In genomic region chr1:156663178-156663577, GRCh38 we compare ENCODE assay signal across 11 cellular contexts. TPM values are rescaled to one million over a fixed set of nuclear protein-coding genes. Genes with fewer than 3 reads are reported as not detected.
DNase-seq lines count a peak whose midpoint lies in the region; FAIRE-seq and TF ChIP-seq lines count a peak whose summit lies in the region.
"Had no signal": no experiment of that assay in that cellular context is flagged by ENCODE, and none has a peak within 500 bp of the region (broad histone marks: within the 10 kb centered on the region; RNA-seq: fewer than 3 reads in every experiment).

No MANE protein-coding gene starts in this region.

- H3K4me2 ChIP-seq in endothelial cell of umbilical vein (ENCODE audit: insufficient read depth, low read length) = no peak overlapping the region
- peak overlapping the region; percentile 64 for H3K4me2 ChIP-seq in neural progenitor cell

- CTCF ChIA-PET in endothelial cell of umbilical vein (lab: Charles Lee) = interaction anchor here (4.0 kb wide), 1 partner anchor 63 kb away, joined by 31 read pairs; no protein-coding TSS in a partner anchor

- H3K4me3 ChIP-seq in endothelial cell of umbilical vein (replicated peaks in 1 of 3; ENCODE audit: insufficient read depth in 1 of 3, low read depth in 1 of 3, low read length in 3 of 3) (no peak overlapping the region), neural progenitor cell (no peak overlapping the region)

- no peaks in the 10 kb centered on the region for H3K36me3 ChIP-seq in endothelial cell of umbilical vein (ENCODE audit: control insufficient read depth in 2 of 2, extremely low read depth in 1 of 2, insufficient read depth in 2 of 2, low read length in 2 of 2)
- H3K36me3 ChIP-seq in neural progenitor cell = no peaks in the 10 kb centered on the region

- dilution Hi-C loops in endothelial cell of umbilical vein (cut with MboI; ENCODE audit: extremely low pct_ligation_motif_present, low sequenced_read_pairs) = no loop called here

- H3K27me3 ChIP-seq in endothelial cell of umbilical vein (ENCODE audit: control insufficient read depth in 2 of 2, insufficient read depth in 2 of 2, low read length in 2 of 2) (no peaks in the 10 kb centered on the region), neural progenitor cell (peaks cover 16% of the 10 kb centered on the region)

- no TSS peak for BruUV-seq in endothelial cell of umbilical vein (replicated peaks; lab: Mats Ljungman, UMichigan)

- peaks cover 56% of the 10 kb centered on the region for H3K4me1 ChIP-seq in endothelial cell of umbilical vein (ENCODE audit: control insufficient read depth, extremely low read depth, insufficient read depth, low read length)
- peaks cover 69% of the 10 kb centered on the region for H3K4me1 ChIP-seq in neural progenitor cell

- H3K9me3 Mint-ChIP-seq in neural progenitor cell = no peaks in the 10 kb centered on the region

- no peaks in the 10 kb centered on the region for H3K79me2 ChIP-seq in endothelial cell of umbilical vein (ENCODE audit: control insufficient read depth, insufficient read depth, low read length)
- H3K79me2 ChIP-seq in neural progenitor cell (ENCODE audit: low read depth) = no peaks in the 10 kb centered on the region

- H3K9me1 ChIP-seq in endothelial cell of umbilical vein (replicated peaks; ENCODE audit: control insufficient read depth, extremely low read depth, insufficient read depth, low read length) = no peaks in the 10 kb centered on the region

- H3K27me3 Mint-ChIP-seq in neural progenitor cell (ENCODE audit: insufficient read depth, low read depth) = peaks cover 20% of the 10 kb centered on the region

- no peaks in the 10 kb centered on the region for H3K9me3 ChIP-seq in endothelial cell of umbilical vein (replicated peaks; ENCODE audit: control insufficient read depth, insufficient read depth, low read length)
- H3K9me3 ChIP-seq in neural progenitor cell (ENCODE audit: low read depth) = no peaks in the 10 kb centered on the region

- H3K36me3 Mint-ChIP-seq in neural progenitor cell = peaks cover 3% of the 10 kb centered on the region

- peaks cover 83% of the 10 kb centered on the region for H3K4me1 Mint-ChIP-seq in neural progenitor cell

- DNase-seq in DMS 273 (lab: John Stamatoyannopoulos, UW; ENCODE audit: unreplicated experiment) = peak; percentile 91
- DNase-seq in NCI-H2171 treated with DMSO at 0.1 percent for 48 hours (lab: John Stamatoyannopoulos, UW) = peak; percentile 88
- DNase-seq in endothelial cell of umbilical vein (ENCODE audit: low read depth, low spot score) = peak; percentile 39
- DNase-seq in neural progenitor cell (ENCODE audit: low spot score) = peak; percentile 28
- DNase-seq in putamen (ENCODE audit: low spot score) = no peak
- no peak for DNase-seq in hepatic stellate cell (ENCODE audit: low spot score)
- no peak for DNase-seq in hippocampal formation (lab: John Stamatoyannopoulos, UW)
- DNase-seq in stimulated activated CD4-positive, alpha-beta T cell treated with anti-CD3 and anti-CD28 coated beads, Interleukin-4, amount 100 ng/mL, for 24 hours = no peak
- DNase-seq: NCI-H1694 treated with DMSO at 0.1 percent for 48 hours, retina had no signal

- intact Hi-C loops in endothelial cell of umbilical vein (cut with micrococcal nuclease) = no loop called here

- peaks cover 71% of the 10 kb centered on the region for H3F3A ChIP-seq in neural progenitor cell (ENCODE audit: low read depth)

- H3K27ac Mint-ChIP-seq in neural progenitor cell = peak overlapping the region; percentile 100

- TF ChIP-seq POLR2A in endothelial cell of umbilical vein (IDR thresholded peaks at IDR 0.05; ENCODE audit: low read depth, low read length) = no peak

- H3K27ac ChIP-seq in endothelial cell of umbilical vein (ENCODE audit: insufficient read depth, low read depth, low read length) = peak overlapping the region; percentile 85
- no peak overlapping the region for H3K27ac ChIP-seq in neural progenitor cell
- H3K27ac ChIP-seq: epithelial cell of prostate had no signal

- no peak for TF ChIP-seq CTCF in endothelial cell of umbilical vein (IDR thresholded peaks at IDR 0.05; ENCODE audit: extremely low read depth in 1 of 2, insufficient read depth in 1 of 2, low read depth in 1 of 2, low read length in 2 of 2)
- no peak for TF ChIP-seq CTCF in neural progenitor cell (IDR thresholded peaks at IDR 0.05)

- FAIRE-seq in endothelial cell of umbilical vein (lab: Jason Lieb, UNC) = peak; percentile 70

- peak overlapping the region; percentile 55 for H3K4me3 Mint-ChIP-seq in neural progenitor cell

- no peak overlapping the region for H3K9ac ChIP-seq in endothelial cell of umbilical vein (replicated peaks; ENCODE audit: extremely low read depth, insufficient read depth, low read length)
- no peak overlapping the region for H3K9ac ChIP-seq in neural progenitor cell

- no peaks in the 10 kb centered on the region for H4K20me1 ChIP-seq in endothelial cell of umbilical vein (replicated peaks; ENCODE audit: control insufficient read depth, extremely low read depth, insufficient read depth, low read length)
- H4K20me1 ChIP-seq in neural progenitor cell (ENCODE audit: low read depth) = peaks cover 11% of the 10 kb centered on the region

- POLR2A ChIA-PET in endothelial cell of umbilical vein (lab: Charles Lee) = interaction anchor here (4.5 kb wide), 1 partner anchor 13 kb away, joined by 32 read pairs; the partner anchor contains the start of gene NES

- H2AFZ ChIP-seq in endothelial cell of umbilical vein (ENCODE audit: low read depth, low read length) (no peak overlapping the region), neural progenitor cell (replicated peaks) (no peak overlapping the region)

TF ChIP-seq in endothelial cell of umbilical vein, 7 proteins besides CTCF, POLR2A, EP300 and RAD21:
- no peak for TF ChIP-seq JUN (IDR thresholded peaks at IDR 0.05; ENCODE audit: borderline replicate concordance, insufficient read depth, insufficient read length, low read depth)
- TF ChIP-seq MAX (IDR thresholded peaks at IDR 0.05; ENCODE audit: insufficient read depth, insufficient read length) = no peak
- TF ChIP-seq POLR2AphosphoS5 (IDR thresholded peaks at IDR 0.05; ENCODE audit: insufficient read depth, low read depth, low read length) = no peak
- no peak for TF ChIP-seq EZH2 (IDR thresholded peaks at IDR 0.05; ENCODE audit: borderline replicate concordance, low read depth, low read length, severe bottlenecking)
- no peak for TF ChIP-seq GATA2 (IDR thresholded peaks at IDR 0.05; ENCODE audit: insufficient read depth, insufficient read length, low read depth, low read length)
- no peak for TF ChIP-seq MYC (IDR thresholded peaks at IDR 0.05; ENCODE audit: low read depth, low read length)
- no peak for TF ChIP-seq FOS (IDR thresholded peaks at IDR 0.05; ENCODE audit: borderline replicate concordance, insufficient read depth, low read length)

RNA-seq across cellular contexts. Expression of gene NES, which starts 14.0 kb away (rescaled TPM):
- total RNA-seq in endothelial cell of umbilical vein (269 and 274 TPM in 2 replicates), neural progenitor cell (ENCODE audit: low replicate concordance) (83.8 and 219 TPM in 2 replicates)
- polyA plus RNA-seq in endothelial cell of umbilical vein = 15.5 and 19.4 TPM in 2 replicates
- 34.7 and 34.8 TPM in 2 replicates for polyA plus RNA-seq in endothelial cell of umbilical vein (2011; cell fraction: cytosol; rRNA removed)
- 54.3 and 59.9 TPM in 2 replicates for polyA plus RNA-seq in endothelial cell of umbilical vein (2011; cell fraction: nucleus; rRNA removed)
- polyA plus RNA-seq in endothelial cell of umbilical vein (2012) = 91.3 and 128 TPM in 2 replicates
- polyA minus RNA-seq in endothelial cell of umbilical vein = 27.1 and 31.8 TPM in 2 replicates
- polyA minus RNA-seq in endothelial cell of umbilical vein (2011; cell fraction: cytosol; rRNA and poly(A)+ RNA removed) = 1.3 TPM
- 14.7 and 17.6 TPM in 2 replicates for polyA minus RNA-seq in endothelial cell of umbilical vein (2011; cell fraction: nucleus; rRNA and poly(A)+ RNA removed)

RNA-seq across cellular contexts. Expression of gene BCAN, which starts 21.3 kb away (rescaled TPM):
- total RNA-seq in endothelial cell of umbilical vein (not detected in 2 replicates), neural progenitor cell (ENCODE audit: low replicate concordance) (0.46 TPM in 1 of 2 replicates, not detected in the other)
- polyA plus RNA-seq in endothelial cell of umbilical vein = 0.14 and 0.15 TPM in 2 replicates
- polyA plus RNA-seq in endothelial cell of umbilical vein (2011; cell fraction: cytosol; rRNA removed) = 0.05 and 0.14 TPM in 2 replicates
- 0.07 TPM in 1 of 2 replicates, not detected in the other for polyA plus RNA-seq in endothelial cell of umbilical vein (2011; cell fraction: nucleus; rRNA removed)
- 0.08 and 0.15 TPM in 2 replicates for polyA plus RNA-seq in endothelial cell of umbilical vein (2012)
- 0.15 TPM in 1 of 2 replicates, not detected in the other for polyA minus RNA-seq in endothelial cell of umbilical vein
- polyA minus RNA-seq in endothelial cell of umbilical vein (2011; cell fraction: cytosol; rRNA and poly(A)+ RNA removed) = not detected
- not detected in 2 replicates for polyA minus RNA-seq in endothelial cell of umbilical vein (2011; cell fraction: nucleus; rRNA and poly(A)+ RNA removed)

RNA-seq across cellular contexts. Expression of gene CRABP2, which starts 42.2 kb away (rescaled TPM):
- 1.0 and 2.6 TPM in 2 replicates for total RNA-seq in endothelial cell of umbilical vein
- 0.21 and 0.32 TPM in 2 replicates for polyA plus RNA-seq in endothelial cell of umbilical vein
- 0.37 and 0.45 TPM in 2 replicates for polyA plus RNA-seq in endothelial cell of umbilical vein (2011; cell fraction: cytosol; rRNA removed)
- polyA plus RNA-seq in endothelial cell of umbilical vein (2011; cell fraction: nucleus; rRNA removed) = 1.2 and 2.1 TPM in 2 replicates
- polyA plus RNA-seq in endothelial cell of umbilical vein (2012) = 0.37 and 0.88 TPM in 2 replicates
- polyA minus RNA-seq in endothelial cell of umbilical vein = not detected in 2 replicates
- 2.4 TPM for polyA minus RNA-seq in endothelial cell of umbilical vein (2011; cell fraction: cytosol; rRNA and poly(A)+ RNA removed)
- 0.82 TPM in 1 of 2 replicates, not detected in the other for polyA minus RNA-seq in endothelial cell of umbilical vein (2011; cell fraction: nucleus; rRNA and poly(A)+ RNA removed)
- total RNA-seq in neural progenitor cell (ENCODE audit: low replicate concordance) = 110 and 156 TPM in 2 replicates

RNA-seq across cellular contexts. Expression of gene HAPLN2, which starts 44.0 kb away (rescaled TPM):
- total RNA-seq in endothelial cell of umbilical vein (not detected in 2 replicates), neural progenitor cell (ENCODE audit: low replicate concordance) (0.65 TPM in 1 of 2 replicates, not detected in the other)
- polyA plus RNA-seq in endothelial cell of umbilical vein = 0.14 TPM in 1 of 2 replicates, not detected in the other
- polyA plus RNA-seq in endothelial cell of umbilical vein (2011; cell fraction: cytosol; rRNA removed) = not detected in 2 replicates
- 0.68 and 0.70 TPM in 2 replicates for polyA plus RNA-seq in endothelial cell of umbilical vein (2011; cell fraction: nucleus; rRNA removed)
- polyA plus RNA-seq in endothelial cell of umbilical vein (2012) = not detected in 2 replicates
- polyA minus RNA-seq in endothelial cell of umbilical vein = not detected in 2 replicates
- not detected for polyA minus RNA-seq in endothelial cell of umbilical vein (2011; cell fraction: cytosol; rRNA and poly(A)+ RNA removed)
- not detected in 2 replicates for polyA minus RNA-seq in endothelial cell of umbilical vein (2011; cell fraction: nucleus; rRNA and poly(A)+ RNA removed)

Comparison
In these comparisons a context has a peak if more than half of its experiments do, and no peak if none do; other contexts are left out.
1. DNase-seq: peak in DMS 273 (single experiment), NCI-H2171 treated with DMSO at 0.1 percent for 48 hours (single experiment), endothelial cell of umbilical vein (single experiment) and neural progenitor cell (single experiment); none in putamen (single experiment), hepatic stellate cell (single experiment), hippocampal formation (0 of 2) and stimulated activated CD4-positive, alpha-beta T cell treated with anti-CD3 and anti-CD28 coated beads, Interleukin-4, amount 100 ng/mL, for 24 hours (single experiment).
2. RNA of gene CRABP2, which starts 42.2 kb away (total RNA-seq): 110 to 156 TPM in neural progenitor cell; 1.0 to 2.6 TPM in endothelial cell of umbilical vein; every median in the first group is over 10 times any median in the second.